Comparison of ENCODE assay signal across 12 cellular contexts in the genomic region with DNA sequence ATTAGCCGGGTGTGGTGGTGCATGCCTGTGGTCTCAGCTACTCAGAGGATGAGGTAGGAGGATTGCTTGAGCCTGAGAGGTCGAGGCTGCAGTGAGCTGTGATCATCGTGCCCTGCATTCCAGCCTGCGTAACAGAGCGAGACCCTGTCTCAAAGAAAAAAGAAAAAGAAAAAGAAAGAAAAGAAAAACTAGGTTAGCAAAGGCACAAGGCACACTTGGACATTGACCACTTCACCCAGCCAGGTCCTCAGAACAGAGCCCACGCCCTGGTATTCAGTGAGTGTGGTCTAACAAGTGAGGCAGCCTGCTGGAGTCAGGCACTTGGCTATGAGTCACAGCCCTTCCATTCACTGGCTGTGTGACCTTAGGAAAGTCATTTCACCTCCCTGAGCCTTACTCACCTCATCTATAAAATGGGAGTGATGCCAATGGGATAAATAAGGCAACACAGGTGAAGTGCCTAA. TPM values are rescaled to one million over a fixed set of nuclear protein-coding genes. Genes with fewer than 3 reads are reported as not detected.
A peak's percentile ranks its signal among the peaks of the same experiment; 100 is the strongest.
DNase-seq lines count a peak whose midpoint lies in the region; ATAC-seq, FAIRE-seq and TF ChIP-seq lines count a peak whose summit lies in the region.
"Had no signal": no experiment of that assay in that cellular context is flagged by ENCODE, and none has a peak within 500 bp of the region (broad histone marks: within the 10 kb centered on the region; RNA-seq: fewer than 3 reads in every experiment).

No MANE protein-coding gene starts in this region.

- FAIRE-seq in K562 (lab: Jason Lieb, UNC) = no peak

- no peaks in the 10 kb centered on the region for H3K9me3 Mint-ChIP-seq in neural progenitor cell
- no peaks in the 10 kb centered on the region for H3K9me3 Mint-ChIP-seq in activated T-cell treated with anti-CD3 and anti-CD28 coated beads, Interleukin-2, amount 50 U/mL, for 4 hours

- peak; percentile 45 for DNase-seq in AG10803 (ENCODE audit: low read depth)
- peak; percentile 34 for DNase-seq in HPDE6-E6E7 (ENCODE audit: extremely low spot score)
- DNase-seq in K562 (ENCODE audit: extremely low read depth in 1 of 4, low spot score in 3 of 4) = no peak
- DNase-seq in left colon = no peak
- no peak for DNase-seq in neural progenitor cell (ENCODE audit: low spot score)
- no peak for DNase-seq in activated T-cell treated with anti-CD3 and anti-CD28 coated beads, Interleukin-2, amount 50 U/mL, for 4 hours
- DNase-seq in NCI-H748 treated with DMSO at 0.1 percent for 48 hours (lab: John Stamatoyannopoulos, UW) = no peak
- DNase-seq: dorsolateral prefrontal cortex, naive B cell, NCI-H2081 treated with DMSO at 0.1 percent for 48 hours, WERI-Rb-1 had no signal

- POLR2A ChIA-PET in K562 (lab: Yijun Ruan, JAX) = interaction anchor here (1.2 to 3.4 kb wide), 4 partner anchors 10 to 46 kb away, joined by 3 to 11 read pairs (median 6); a partner anchor contains a TSS

- no peaks in the 10 kb centered on the region for H3K36me3 Mint-ChIP-seq in neural progenitor cell
- H3K36me3 Mint-ChIP-seq in activated T-cell treated with anti-CD3 and anti-CD28 coated beads, Interleukin-2, amount 50 U/mL, for 4 hours (ENCODE audit: insufficient read depth) = no peaks in the 10 kb centered on the region

- in situ Hi-C loops in K562 (cut with MboI) = no loop called here

- H2AFZ ChIP-seq in K562 (ENCODE audit: low read depth, low read length) (no peak overlapping the region), neural progenitor cell (replicated peaks) (no peak overlapping the region)

- intact Hi-C loops in K562 (cut with micrococcal nuclease) = no loop called here
- intact Hi-C loops in left colon (cut with DNase I, micrococcal nuclease) = no loop called here

- H3K4me3 ChIP-seq in AG10803 (ENCODE audit: low read length) = no peak overlapping the region
- no peak overlapping the region for H3K4me3 ChIP-seq in K562
- H3K4me3 ChIP-seq in neural progenitor cell = no peak overlapping the region
- H3K4me3 ChIP-seq: dorsolateral prefrontal cortex had no signal

- TF ChIP-seq CTCF in AG10803 (conservative IDR thresholded peaks at IDR 0.05; ENCODE audit: low read length) (no peak), K562 (IDR thresholded peaks at IDR 0.05 in 2 of 3, conservative IDR thresholded peaks at IDR 0.05 in 1 of 3; ENCODE audit: insufficient read depth in 2 of 3, low read depth in 1 of 3, low read length in 3 of 3) (no peak), neural progenitor cell (IDR thresholded peaks at IDR 0.05) (no peak)

- no TSS peak for BruUV-seq in K562 (replicated peaks; lab: Mats Ljungman, UMichigan)

- H3K27me3 ChIP-seq in K562 (ENCODE audit: control insufficient read depth in 2 of 2, insufficient read depth in 2 of 2, low read length in 2 of 2) = no peaks in the 10 kb centered on the region
- H3K27me3 ChIP-seq in neural progenitor cell = no peaks in the 10 kb centered on the region

- H3K27me3 Mint-ChIP-seq in neural progenitor cell (ENCODE audit: insufficient read depth, low read depth) = peaks cover 3% of the 10 kb centered on the region
- H3K27me3 Mint-ChIP-seq in activated T-cell treated with anti-CD3 and anti-CD28 coated beads, Interleukin-2, amount 50 U/mL, for 4 hours (ENCODE audit: low read depth) = no peaks in the 10 kb centered on the region
- H3K27me3 Mint-ChIP-seq: naive B cell had no signal

- no peaks in the 10 kb centered on the region for H3K4me1 Mint-ChIP-seq in neural progenitor cell
- H3K4me1 Mint-ChIP-seq in activated T-cell treated with anti-CD3 and anti-CD28 coated beads, Interleukin-2, amount 50 U/mL, for 4 hours (ENCODE audit: low read depth) = peaks cover 20% of the 10 kb centered on the region

- TF ChIP-seq EP300 in K562 (IDR thresholded peaks at IDR 0.05; ENCODE audit: low read length) = no peak

- H3K9me3 ChIP-seq in K562 (replicated peaks; ENCODE audit: control insufficient read depth, insufficient read depth, low read depth, low read length) = no peaks in the 10 kb centered on the region
- no peaks in the 10 kb centered on the region for H3K9me3 ChIP-seq in neural progenitor cell (ENCODE audit: low read depth)

- no peaks in the 10 kb centered on the region for H3K36me3 ChIP-seq in K562 (ENCODE audit: control insufficient read depth, insufficient read depth, low read length)
- no peaks in the 10 kb centered on the region for H3K36me3 ChIP-seq in neural progenitor cell
- H3K36me3 ChIP-seq: WERI-Rb-1 had no signal

- no peak for TF ChIP-seq POLR2A in K562 (conservative IDR thresholded peaks at IDR 0.05)

- CTCF ChIA-PET in K562 (lab: Yijun Ruan, JAX; ENCODE audit: low intra/inter-chr PET ratio) = no interaction called here

- peak; percentile 43 for ATAC-seq in K562
- ATAC-seq in left colon = peak; percentile 87
- ATAC-seq in activated T-cell treated with anti-CD3 and anti-CD28 coated beads, Interleukin-2, amount 50 U/mL, for 4 hours = no peak
- no peak for ATAC-seq in HG03045 (IDR thresholded peaks at IDR 0.05; ENCODE audit: unreplicated experiment)

- 57% methylated on average over 6 of the region's 6 CpGs for WGBS in K562 (ENCODE audit: insufficient coverage, low coverage, missing lambda C conversion rate)

- no peaks in the 10 kb centered on the region for H3K9me1 ChIP-seq in K562 (ENCODE audit: control insufficient read depth, insufficient read depth, low read length)

- no peaks in the 10 kb centered on the region for H4K20me1 ChIP-seq in K562 (replicated peaks; ENCODE audit: control insufficient read depth, insufficient read depth, low read length)
- no peaks in the 10 kb centered on the region for H4K20me1 ChIP-seq in neural progenitor cell (ENCODE audit: low read depth)

- H3K4me1 ChIP-seq in K562 (replicated peaks in 1 of 2; ENCODE audit: control insufficient read depth in 2 of 2, insufficient read depth in 2 of 2, low read length in 2 of 2) = no peaks in the 10 kb centered on the region
- H3K4me1 ChIP-seq in neural progenitor cell = no peaks in the 10 kb centered on the region

- no peak overlapping the region for H3K4me3 Mint-ChIP-seq in neural progenitor cell
- H3K4me3 Mint-ChIP-seq in activated T-cell treated with anti-CD3 and anti-CD28 coated beads, Interleukin-2, amount 50 U/mL, for 4 hours = no peak overlapping the region

- no peak for TF ChIP-seq RAD21 in K562 (CRISPR knock-in tag; conservative IDR thresholded peaks at IDR 0.05 in 1 of 2, IDR thresholded peaks at IDR 0.05 in 1 of 2)

- no peaks in the 10 kb centered on the region for H3K79me2 ChIP-seq in K562 (ENCODE audit: control insufficient read depth, insufficient read depth, low read length)
- H3K79me2 ChIP-seq in neural progenitor cell (ENCODE audit: low read depth) = no peaks in the 10 kb centered on the region

- H3K9ac ChIP-seq in K562 (ENCODE audit: insufficient read depth in 1 of 2, low read depth in 2 of 2, low read length in 2 of 2) = no peak overlapping the region
- H3K9ac ChIP-seq in neural progenitor cell = no peak overlapping the region

- no peaks in the 10 kb centered on the region for H3F3A ChIP-seq in neural progenitor cell (ENCODE audit: low read depth)

- H3K4me2 ChIP-seq in K562 (ENCODE audit: insufficient read depth, low read length) (no peak overlapping the region), neural progenitor cell (no peak overlapping the region)

- no peak overlapping the region for H3K27ac ChIP-seq in K562 (ENCODE audit: extremely low read depth, low read depth, low read length)
- no peak overlapping the region for H3K27ac ChIP-seq in neural progenitor cell
- H3K27ac ChIP-seq: dorsolateral prefrontal cortex, WERI-Rb-1 had no signal

- H3K27ac Mint-ChIP-seq in neural progenitor cell = no peak overlapping the region

RNA-seq across cellular contexts. Expression of a gene that starts 10.4 kb away (rescaled TPM):
- 10.8 and 12.0 TPM in 2 replicates for total RNA-seq in K562 (2011; cell fraction: chromatin; rRNA removed; ENCODE audit: low replicate concordance)
- 5.0 and 6.2 TPM in 2 replicates for total RNA-seq in K562 (2011; cell fraction: nucleolus; rRNA removed)
- total RNA-seq in K562 (2011; cell fraction: nucleoplasm; rRNA removed) = 5.9 and 8.5 TPM in 2 replicates
- 3.8 and 4.3 TPM in 2 replicates for total RNA-seq in K562 (2014; rRNA removed)
- 7.5 and 8.7 TPM in 2 replicates for total RNA-seq in K562 (2014; rRNA removed; fragmentation: Illumina TruSeq; extraction: Trizol)
- 14.1 and 16.2 TPM in 2 replicates for total RNA-seq in K562 (2015; rRNA removed; fragmentation: Illumina TruSeq; extraction: Trizol)
- total RNA-seq in K562 (2021) = 4.1 and 4.7 TPM in 2 replicates
- 5.6 and 9.7 TPM in 2 replicates for polyA plus RNA-seq in K562 (2011; rRNA removed)
- 4.1 and 8.7 TPM in 2 replicates for polyA plus RNA-seq in K562 (2011; cell fraction: cytosol; rRNA removed)
- polyA plus RNA-seq in K562 (2011; cell fraction: nucleus; rRNA removed) = 10.0 and 12.4 TPM in 2 replicates
- polyA plus RNA-seq in K562 (2012) = 9.0 and 64.8 TPM in 2 replicates
- 13.3 and 14.7 TPM in 2 replicates for polyA plus RNA-seq in K562 (2014; fragmentation: Illumina TruSeq; extraction: Trizol)
- polyA plus RNA-seq in K562 (2014; fragmentation: Nextera tagmentation; extraction: Ambion mirVana) = 1 to 10 TPM; 4.6 to 7.1 TPM
- polyA plus RNA-seq in K562 (2014; rRNA removed) = 7.1 and 7.8 TPM in 2 replicates
- polyA minus RNA-seq in K562 (2011; rRNA and poly(A)+ RNA removed) = 3.8 and 5.5 TPM in 2 replicates
- 1.8 TPM in 1 of 2 replicates, not detected in the other for polyA minus RNA-seq in K562 (2011; cell fraction: cytosol; rRNA and poly(A)+ RNA removed)
- 2.2 and 5.1 TPM in 2 replicates for polyA minus RNA-seq in K562 (2011; cell fraction: nucleus; rRNA and poly(A)+ RNA removed)
- 1 to 10 TPM in 1 of 2 donors, under 1 TPM in 1; 0.82 to 3.3 TPM for total RNA-seq in left colon
- total RNA-seq in neural progenitor cell (ENCODE audit: low replicate concordance) = not detected in 2 replicates
- total RNA-seq in activated T-cell treated with anti-CD3 and anti-CD28 coated beads, Interleukin-2, amount 50 U/mL, for 4 hours = not detected

RNA-seq across cellular contexts. Expression of a gene that starts 37.5 kb away (rescaled TPM):
- total RNA-seq in K562 (2011; cell fraction: chromatin; rRNA removed; ENCODE audit: low replicate concordance) = 92.4 and 167 TPM in 2 replicates
- 66.1 and 68.5 TPM in 2 replicates for total RNA-seq in K562 (2011; cell fraction: nucleolus; rRNA removed)
- 74.9 and 93.0 TPM in 2 replicates for total RNA-seq in K562 (2011; cell fraction: nucleoplasm; rRNA removed)
- total RNA-seq in K562 (2014; rRNA removed) (26.6 and 28.8 TPM in 2 replicates), K562 (2014; rRNA removed; fragmentation: Illumina TruSeq; extraction: Trizol) (34.9 and 37.9 TPM in 2 replicates), K562 (2015; rRNA removed; fragmentation: Illumina TruSeq; extraction: Trizol) (36.4 and 37.0 TPM in 2 replicates), K562 (2021) (39.5 and 44.2 TPM in 2 replicates), left colon (10 to 100 TPM in 1 of 2 donors, 1 to 10 TPM in 1; 9.4 to 10.4 TPM), neural progenitor cell (ENCODE audit: low replicate concordance) (29.5 and 33.9 TPM in 2 replicates)
- polyA plus RNA-seq in K562 (2011; rRNA removed) (42.8 and 44.8 TPM in 2 replicates), K562 (2014; fragmentation: Illumina TruSeq; extraction: Trizol) (31.0 and 37.4 TPM in 2 replicates), K562 (2014; fragmentation: Nextera tagmentation; extraction: Ambion mirVana) (10 to 100 TPM; 13.4 to 14.6 TPM), K562 (2014; rRNA removed) (41.1 and 43.0 TPM in 2 replicates)
- polyA plus RNA-seq in K562 (2011; cell fraction: cytosol; rRNA removed) = 7.8 and 17.8 TPM in 2 replicates
- polyA plus RNA-seq in K562 (2011; cell fraction: nucleus; rRNA removed) = 74.3 and 76.8 TPM in 2 replicates
- 32.5 and 35.4 TPM in 2 replicates for polyA plus RNA-seq in K562 (2012)
- 34.0 and 36.5 TPM in 2 replicates for polyA minus RNA-seq in K562 (2011; rRNA and poly(A)+ RNA removed)
- 12.9 and 15.7 TPM in 2 replicates for polyA minus RNA-seq in K562 (2011; cell fraction: cytosol; rRNA and poly(A)+ RNA removed)
- polyA minus RNA-seq in K562 (2011; cell fraction: nucleus; rRNA and poly(A)+ RNA removed) = 56.1 and 86.0 TPM in 2 replicates
- total RNA-seq in activated T-cell treated with anti-CD3 and anti-CD28 coated beads, Interleukin-2, amount 50 U/mL, for 4 hours = 10 to 100 TPM; 34.1 to 34.9 (median 34.2) TPM

RNA-seq across cellular contexts. Expression of a gene that starts 46.8 kb away (rescaled TPM):
- total RNA-seq in K562 (2011; cell fraction: chromatin; rRNA removed; ENCODE audit: low replicate concordance) = 1,248 and 2,950 TPM in 2 replicates
- 714 and 743 TPM in 2 replicates for total RNA-seq in K562 (2011; cell fraction: nucleolus; rRNA removed)
- total RNA-seq in K562 (2011; cell fraction: nucleoplasm; rRNA removed) = 971 and 1,084 TPM in 2 replicates
- total RNA-seq in K562 (2014; rRNA removed) (239 and 306 TPM in 2 replicates), K562 (2014; rRNA removed; fragmentation: Illumina TruSeq; extraction: Trizol) (411 and 440 TPM in 2 replicates), K562 (2015; rRNA removed; fragmentation: Illumina TruSeq; extraction: Trizol) (386 and 426 TPM in 2 replicates), K562 (2021) (616 and 622 TPM in 2 replicates), left colon (100 to 1,000 TPM; 445 to 466 TPM), neural progenitor cell (ENCODE audit: low replicate concordance) (967 and 1,090 TPM in 2 replicates)
- polyA plus RNA-seq in K562 (2011; rRNA removed) (721 and 729 TPM in 2 replicates), K562 (2014; fragmentation: Illumina TruSeq; extraction: Trizol) (579 and 604 TPM in 2 replicates), K562 (2014; fragmentation: Nextera tagmentation; extraction: Ambion mirVana) (1,000 to 10,000 TPM in 1 of 2 experiments, 100 to 1,000 TPM in 1; 487 to 1,639 TPM), K562 (2014; rRNA removed) (1,331 and 1,452 TPM in 2 replicates)
- polyA plus RNA-seq in K562 (2011; cell fraction: cytosol; rRNA removed) = 392 and 499 TPM in 2 replicates
- 2,138 and 2,865 TPM in 2 replicates for polyA plus RNA-seq in K562 (2011; cell fraction: nucleus; rRNA removed)
- polyA plus RNA-seq in K562 (2012) = 332 and 354 TPM in 2 replicates
- 481 and 488 TPM in 2 replicates for polyA minus RNA-seq in K562 (2011; rRNA and poly(A)+ RNA removed)
- polyA minus RNA-seq in K562 (2011; cell fraction: cytosol; rRNA and poly(A)+ RNA removed) = 167 and 272 TPM in 2 replicates
- polyA minus RNA-seq in K562 (2011; cell fraction: nucleus; rRNA and poly(A)+ RNA removed) = 1,052 and 1,975 TPM in 2 replicates
- 1,000 to 10,000 TPM; 1,033 to 1,200 (median 1,184) TPM for total RNA-seq in activated T-cell treated with anti-CD3 and anti-CD28 coated beads, Interleukin-2, amount 50 U/mL, for 4 hours

RNA-seq across cellular contexts. Expression of a gene that starts 47.5 kb away (rescaled TPM):
- 138 and 394 TPM in 2 replicates for total RNA-seq in K562 (2011; cell fraction: chromatin; rRNA removed; ENCODE audit: low replicate concordance)
- 72.7 and 85.0 TPM in 2 replicates for total RNA-seq in K562 (2011; cell fraction: nucleolus; rRNA removed)
- 132 and 153 TPM in 2 replicates for total RNA-seq in K562 (2011; cell fraction: nucleoplasm; rRNA removed)
- total RNA-seq in K562 (2014; rRNA removed) (51.3 and 53.5 TPM in 2 replicates), K562 (2014; rRNA removed; fragmentation: Illumina TruSeq; extraction: Trizol) (71.8 and 80.0 TPM in 2 replicates), K562 (2015; rRNA removed; fragmentation: Illumina TruSeq; extraction: Trizol) (50.0 and 57.1 TPM in 2 replicates), K562 (2021) (48.0 and 48.3 TPM in 2 replicates), left colon (10 to 100 TPM; 31.9 to 35.0 TPM), neural progenitor cell (ENCODE audit: low replicate concordance) (75.4 and 76.9 TPM in 2 replicates)
- polyA plus RNA-seq in K562 (2011; rRNA removed) (80.7 and 83.4 TPM in 2 replicates), K562 (2014; fragmentation: Illumina TruSeq; extraction: Trizol) (54.4 and 56.9 TPM in 2 replicates), K562 (2014; fragmentation: Nextera tagmentation; extraction: Ambion mirVana) (10 to 100 TPM; 26.7 to 40.0 TPM), K562 (2014; rRNA removed) (61.0 and 75.0 TPM in 2 replicates)
- 9.7 and 20.4 TPM in 2 replicates for polyA plus RNA-seq in K562 (2011; cell fraction: cytosol; rRNA removed)
- 149 and 214 TPM in 2 replicates for polyA plus RNA-seq in K562 (2011; cell fraction: nucleus; rRNA removed)
- 34.4 and 59.0 TPM in 2 replicates for polyA plus RNA-seq in K562 (2012)
- polyA minus RNA-seq in K562 (2011; rRNA and poly(A)+ RNA removed) = 62.6 and 76.6 TPM in 2 replicates
- polyA minus RNA-seq in K562 (2011; cell fraction: cytosol; rRNA and poly(A)+ RNA removed) = 27.3 and 27.7 TPM in 2 replicates
- polyA minus RNA-seq in K562 (2011; cell fraction: nucleus; rRNA and poly(A)+ RNA removed) = 61.9 and 125 TPM in 2 replicates
- total RNA-seq in activated T-cell treated with anti-CD3 and anti-CD28 coated beads, Interleukin-2, amount 50 U/mL, for 4 hours = 10 to 100 TPM; 35.1 to 38.2 (median 36.7) TPM

Comparison
In these comparisons a context has a peak if more than half of its experiments do, and no peak if none do; other contexts are left out.
1. DNase-seq: peak in AG10803 (single experiment) and HPDE6-E6E7 (single experiment); none in K562 (0 of 4), left colon (0 of 2), neural progenitor cell (single experiment), activated T-cell treated with anti-CD3 and anti-CD28 coated beads, Interleukin-2, amount 50 U/mL, for 4 hours (single experiment) and NCI-H748 treated with DMSO at 0.1 percent for 48 hours (single experiment).
2. ATAC-seq: peak in K562 (single experiment) and left colon (single experiment); none in activated T-cell treated with anti-CD3 and anti-CD28 coated beads, Interleukin-2, amount 50 U/mL, for 4 hours (0 of 2) and HG03045 (single experiment).